Comparison of ENCODE assay signal across 8 cellular contexts in genomic region chr1:224433671-224434446, GRCh38. TPM values are rescaled to one million over a fixed set of nuclear protein-coding genes. Genes with fewer than 3 reads are reported as not detected.
DNase-seq lines count a peak whose midpoint lies in the region; ATAC-seq and TF ChIP-seq lines count a peak whose summit lies in the region.

No MANE protein-coding gene starts in this region.

- 0 to 2% methylated on average over 22 to 61 of the region's 66 CpGs for WGBS in lung, 2 donors

- no peak for ATAC-seq in lung (ENCODE audit: insufficient read depth, low FRiP score)
- peak; percentile 51 for ATAC-seq in stimulated activated memory B cell treated with anti-CD40 and anti-IgM and Interleukin-4, amounts not matched to agents 10 μg/mL and 1 μg/mL and 100 μg/mL, for 72 hours
- ATAC-seq in HG02885 (IDR thresholded peaks at IDR 0.05; ENCODE audit: poor library complexity, unreplicated experiment), result no peak
- ATAC-seq in HG03565 (IDR thresholded peaks at IDR 0.05; ENCODE audit: unreplicated experiment), result no peak

- H3K9me3 Mint-ChIP-seq in Calu3 (ENCODE audit: low read depth, unreplicated experiment), result no peaks in the 10 kb centered on the region
- H3K9me3 Mint-ChIP-seq in stimulated activated memory B cell treated with anti-CD40 and anti-IgM and Interleukin-4, amounts not matched to agents 10 μg/mL and 1 μg/mL and 100 μg/mL, for 72 hours, result no peaks in the 10 kb centered on the region

- TF ChIP-seq EP300 in Ishikawa (IDR thresholded peaks at IDR 0.05; ENCODE audit: borderline replicate concordance), result no peak

- H3K4me1 Mint-ChIP-seq in Calu3 (ENCODE audit: low read depth, unreplicated experiment), result peaks cover 49% of the 10 kb centered on the region
- peaks cover 53% of the 10 kb centered on the region for H3K4me1 Mint-ChIP-seq in stimulated activated memory B cell treated with anti-CD40 and anti-IgM and Interleukin-4, amounts not matched to agents 10 μg/mL and 1 μg/mL and 100 μg/mL, for 72 hours

- TF ChIP-seq CTCF in Calu3 (IDR thresholded peaks at IDR 0.05; ENCODE audit: unreplicated experiment) (no peak), lung (IDR thresholded peaks at IDR 0.05; ENCODE audit: control extremely low read depth, extremely low read depth) (no peak)

- DNase-seq in Calu3, result peak; percentile 41
- DNase-seq in activated CD4-positive, alpha-beta T cell treated with anti-CD3 and anti-CD28 coated beads, Interleukin-2, amount 50 U/mL, for 1 hour, result peak; percentile 53
- DNase-seq in ecto neural progenitor cell (ENCODE audit: low spot score), result peak; percentile 71
- DNase-seq in lung (ENCODE audit: low spot score), result peak; percentile 49

- TF ChIP-seq RAD21 in Ishikawa (IDR thresholded peaks at IDR 0.05; ENCODE audit: low read depth), result no peak

- H3K27me3 Mint-ChIP-seq in Calu3 (ENCODE audit: unreplicated experiment), result no peaks in the 10 kb centered on the region
- no peaks in the 10 kb centered on the region for H3K27me3 Mint-ChIP-seq in stimulated activated memory B cell treated with anti-CD40 and anti-IgM and Interleukin-4, amounts not matched to agents 10 μg/mL and 1 μg/mL and 100 μg/mL, for 72 hours

- intact Hi-C loops in Calu3 (cut with micrococcal nuclease; ENCODE audit: unreplicated experiment), result no loop called here

- peak overlapping the region; percentile 71 for H3K4me3 ChIP-seq in lung

- peaks cover 60% of the 10 kb centered on the region for H3K36me3 Mint-ChIP-seq in Calu3 (ENCODE audit: insufficient read depth, unreplicated experiment)
- H3K36me3 Mint-ChIP-seq in stimulated activated memory B cell treated with anti-CD40 and anti-IgM and Interleukin-4, amounts not matched to agents 10 μg/mL and 1 μg/mL and 100 μg/mL, for 72 hours, result peaks cover 29% of the 10 kb centered on the region

- BruUV-seq in Calu3 (replicated peaks; lab: Mats Ljungman, UMichigan), result no TSS peak

- H3K36me3 ChIP-seq in lung (ENCODE audit: control insufficient read depth in 2 of 2, insufficient read depth in 2 of 2, low read length in 2 of 2), result peaks cover 0 to 1% of the 10 kb centered on the region in 2 donors

- H3K9me3 ChIP-seq in lung (ENCODE audit: control insufficient read depth in 2 of 2, insufficient read depth in 1 of 2, low read length in 1 of 2), result no peaks in the 10 kb centered on the region

- H3K4me3 Mint-ChIP-seq in Calu3 (ENCODE audit: low read depth, unreplicated experiment), result peak overlapping the region; percentile 81
- peak overlapping the region; percentile 82 for H3K4me3 Mint-ChIP-seq in stimulated activated memory B cell treated with anti-CD40 and anti-IgM and Interleukin-4, amounts not matched to agents 10 μg/mL and 1 μg/mL and 100 μg/mL, for 72 hours

- CTCF ChIA-PET in Calu3 (lab: Charles Lee), result interaction anchor here (0.7 kb wide), 1 partner anchor 17 kb away, joined by 4 read pairs; no protein-coding TSS in a partner anchor

- no peaks in the 10 kb centered on the region for H3K4me1 ChIP-seq in lung (ENCODE audit: control insufficient read depth in 2 of 2, insufficient read depth in 2 of 2, low read length in 2 of 2)

- peak overlapping the region; percentile 81 to 89 for H3K27ac ChIP-seq in lung (ENCODE audit: low read depth in 1 of 2, low read length in 1 of 2)

- H3K27ac Mint-ChIP-seq in Calu3 (ENCODE audit: unreplicated experiment), result peak overlapping the region; percentile 83
- H3K27ac Mint-ChIP-seq in stimulated activated memory B cell treated with anti-CD40 and anti-IgM and Interleukin-4, amounts not matched to agents 10 μg/mL and 1 μg/mL and 100 μg/mL, for 72 hours, result peak overlapping the region; percentile 98

- no peaks in the 10 kb centered on the region for H3K27me3 ChIP-seq in lung (ENCODE audit: control insufficient read depth, insufficient read depth)

TF ChIP-seq in Ishikawa, 13 proteins besides CTCF, POLR2A, EP300 and RAD21:
- no peak for TF ChIP-seq YY1 (IDR thresholded peaks at IDR 0.05; ENCODE audit: low read depth)
- TF ChIP-seq EGR1 (IDR thresholded peaks at IDR 0.05), result 0 out of 2 replicates have a peak, but pooled peaks have one; percentile 48

RNA-seq across cellular contexts. Expression of gene WDR26, which starts 0.7 kb away (rescaled TPM):
- total RNA-seq in Calu3 (2022) (84.9 and 85.7 TPM in 2 replicates), lung (100 to 1,000 TPM in 1 of 2 donors, 10 to 100 TPM in 1; 73.7 to 180 TPM)
- 10 to 100 TPM; 30.0 to 45.0 TPM for polyA plus RNA-seq in lung
